Comparison of ENCODE assay signal across 15 cellular contexts in the genomic region with DNA sequence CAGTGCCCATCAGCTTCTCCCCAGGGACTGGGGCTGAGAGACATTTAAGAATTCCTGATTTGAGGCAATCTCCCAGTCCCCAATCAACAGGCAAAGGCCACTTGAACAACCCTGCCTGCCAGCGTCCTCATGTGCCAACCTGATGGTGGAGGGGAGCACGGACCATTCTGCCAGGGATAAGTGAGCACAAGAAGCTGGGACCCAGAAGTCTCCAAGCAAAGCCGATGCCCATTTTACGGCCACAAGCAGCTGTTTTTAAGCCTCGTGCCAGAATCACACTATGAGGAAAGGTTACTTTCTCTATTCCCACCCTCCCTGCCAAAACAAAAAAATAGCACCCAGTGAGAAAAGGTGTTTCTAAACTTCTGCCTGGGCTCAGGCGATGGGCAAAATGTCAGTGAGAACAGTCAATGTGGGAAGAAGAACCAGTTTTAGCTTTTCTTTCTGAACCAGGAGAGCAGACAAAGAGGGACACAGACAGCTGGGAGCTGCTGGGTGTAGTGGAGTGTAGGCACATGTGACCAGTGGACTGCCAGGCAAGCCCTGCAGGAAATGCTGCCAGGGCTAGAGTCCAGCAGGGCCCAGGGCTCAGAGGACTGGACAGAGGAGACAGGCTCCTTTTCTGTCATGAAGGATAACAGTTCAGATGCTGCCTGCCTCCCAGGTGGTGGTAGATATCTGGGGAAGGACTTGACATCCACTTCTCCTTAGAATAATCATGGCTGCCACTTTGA. TPM values are rescaled to one million over a fixed set of nuclear protein-coding genes. Genes with fewer than 3 reads are reported as not detected.
"Had no signal": no experiment of that assay in that cellular context is flagged by ENCODE, and none has a peak within 500 bp of the region (broad histone marks: within the 10 kb centered on the region; RNA-seq: fewer than 3 reads in every experiment).

No MANE protein-coding gene starts in this region.

- H3K4me3 ChIP-seq: body of pancreas, ovary, smooth muscle cell, tibial nerve, vagina had no signal

- H3K4me1 ChIP-seq: body of pancreas, tibial nerve, vagina had no signal

- H3K4me2 ChIP-seq: smooth muscle cell had no signal

- H3K27ac ChIP-seq: body of pancreas, ovary, tibial nerve, vagina had no signal

- ATAC-seq: body of pancreas; left colon; stimulated activated memory B cell treated with anti-CD40 and anti-IgM and Interleukin-4, amounts not matched to agents 10 μg/mL and 1 μg/mL and 100 μg/mL, for 72 hours had no signal

- H3K27me3 ChIP-seq: body of pancreas, ovary, tibial nerve, vagina had no signal

- H3K9me3 ChIP-seq: body of pancreas, ovary, tibial nerve, vagina had no signal

- DNase-seq: activated CD4-positive, alpha-beta T cell treated with anti-CD3 and anti-CD28 coated beads, Interleukin-2, amount 50 U/mL, for 4 hours; activated CD4-positive, CD25-positive, alpha-beta regulatory T cell treated with anti-CD3 and anti-CD28 coated beads, Interleukin-2, amount 50 U/mL, for 72 hours; activated T-cell treated with anti-CD3 and anti-CD28 coated beads, Interleukin-2, amount 50 U/mL, for 1 hour; amniotic stem cell; body of pancreas; central memory CD4-positive, alpha-beta T cell; endodermal cell; immature natural killer cell; left colon; ovary; retina had no signal

- H3K36me3 ChIP-seq: ovary, tibial nerve, vagina had no signal

RNA-seq across cellular contexts. Expression of gene ATP2B2, which starts 57.7 kb away (rescaled TPM):
- total RNA-seq: smooth muscle cell had no signal
- polyA plus RNA-seq: immature natural killer cell, smooth muscle cell had no signal
